ENCODE assay signal across 17 cellular contexts in the genomic region with DNA sequence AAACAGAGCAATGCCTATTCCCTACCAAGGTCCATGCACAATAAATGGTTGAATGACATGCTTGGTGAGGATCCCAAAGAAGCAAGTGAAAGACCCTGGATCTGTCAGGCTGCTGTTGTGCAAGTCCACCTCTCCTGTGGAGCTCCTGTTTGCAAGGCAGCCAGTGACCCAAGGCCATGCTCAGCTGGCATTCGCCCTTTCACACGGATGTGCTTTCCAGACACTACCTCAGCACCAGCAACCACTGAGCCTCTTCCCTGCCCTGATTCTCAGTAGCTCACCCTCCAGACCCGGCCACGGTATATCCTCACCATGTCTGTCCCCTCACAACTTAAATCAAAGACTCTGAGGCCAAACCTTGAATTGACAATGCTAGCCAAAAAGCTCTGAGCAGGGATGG.
"Had no signal": no experiment of that assay in that cellular context is flagged by ENCODE, and none has a peak within 500 bp of the region (broad histone marks: within the 10 kb centered on the region; RNA-seq: fewer than 3 reads in every experiment).

No MANE protein-coding gene starts in this region.

- H3K27me3 ChIP-seq: testis had no signal

- H3K27ac ChIP-seq: lower lobe of right lung, neutrophil, testis had no signal

- H3K9me3 Mint-ChIP-seq: activated naive CD4-positive, alpha-beta T cell treated with anti-CD3 and anti-CD28 coated beads, Interleukin-2, amount 50 U/mL, for 72 hours; activated T-cell treated with anti-CD3 and anti-CD28 coated beads, Interleukin-2, amount 50 U/mL, for 4 hours; naive B cell; T-helper 2 cell treated with Interferon-gamma antibody and Interleukin-4, amounts not matched to agents 5 μg/mL and 100 μg/mL, for 36 hours had no signal

- H3K27ac Mint-ChIP-seq: activated naive CD4-positive, alpha-beta T cell treated with anti-CD3 and anti-CD28 coated beads, Interleukin-2, amount 50 U/mL, for 72 hours; naive B cell; T-helper 2 cell treated with Interferon-gamma antibody and Interleukin-4, amounts not matched to agents 5 μg/mL and 100 μg/mL, for 36 hours had no signal

- H3K4me3 Mint-ChIP-seq: activated T-cell treated with anti-CD3 and anti-CD28 coated beads, Interleukin-2, amount 50 U/mL, for 4 hours; naive B cell; T-helper 2 cell treated with Interferon-gamma antibody and Interleukin-4, amounts not matched to agents 5 μg/mL and 100 μg/mL, for 36 hours had no signal

- H3K36me3 ChIP-seq: lower lobe of right lung, neutrophil had no signal

- H3K36me3 Mint-ChIP-seq: activated naive CD4-positive, alpha-beta T cell treated with anti-CD3 and anti-CD28 coated beads, Interleukin-2, amount 50 U/mL, for 72 hours; naive B cell had no signal

- ATAC-seq: activated naive CD4-positive, alpha-beta T cell treated with anti-CD3 and anti-CD28 coated beads, Interleukin-2, amount 50 U/mL, for 72 hours; activated T-cell treated with anti-CD3 and anti-CD28 coated beads, Interleukin-2, amount 50 U/mL, for 4 hours; lower lobe of right lung; stimulated activated naive CD8-positive, alpha-beta T cell treated with anti-CD3 and anti-CD28 coated beads, Interleukin-15, Interleukin-2, amounts not matched to agents 100 U/mL and 50 U/mL, for 24 hours had no signal

- H3K4me3 ChIP-seq: lower lobe of right lung, testis had no signal

- H3K4me1 Mint-ChIP-seq: naive B cell had no signal

- H3K9me3 ChIP-seq: lower lobe of right lung, neutrophil, testis had no signal

- DNase-seq: activated CD4-positive, alpha-beta T cell treated with anti-CD3 and anti-CD28 coated beads, Interleukin-2, amount 50 U/mL, for 4 hours; activated CD4-positive, CD25-positive, alpha-beta regulatory T cell treated with anti-CD3 and anti-CD28 coated beads, Interleukin-2, amount 50 U/mL, for 72 hours; activated effector memory CD4-positive, alpha-beta T cell treated with anti-CD3 and anti-CD28 coated beads, Interleukin-2, amount 50 U/mL, for 16 hours; activated T-cell treated with anti-CD3 and anti-CD28 coated beads, Interleukin-2, amount 50 U/mL, for 4 hours; amygdala; kidney; lower lobe of right lung; midbrain; naive B cell; posterior cingulate gyrus; stimulated activated CD4-positive, alpha-beta T cell treated with anti-CD3 and anti-CD28 coated beads, Interleukin-12 subunit alpha, Interleukin-12 subunit beta, amount 100 ng/mL, for 4 hours; stimulated activated naive CD8-positive, alpha-beta T cell treated with anti-CD3 and anti-CD28 coated beads, Interleukin-15, Interleukin-2, amounts not matched to agents 100 U/mL and 50 U/mL, for 24 hours; SW 1271; testis had no signal
